In the genomic region with DNA sequence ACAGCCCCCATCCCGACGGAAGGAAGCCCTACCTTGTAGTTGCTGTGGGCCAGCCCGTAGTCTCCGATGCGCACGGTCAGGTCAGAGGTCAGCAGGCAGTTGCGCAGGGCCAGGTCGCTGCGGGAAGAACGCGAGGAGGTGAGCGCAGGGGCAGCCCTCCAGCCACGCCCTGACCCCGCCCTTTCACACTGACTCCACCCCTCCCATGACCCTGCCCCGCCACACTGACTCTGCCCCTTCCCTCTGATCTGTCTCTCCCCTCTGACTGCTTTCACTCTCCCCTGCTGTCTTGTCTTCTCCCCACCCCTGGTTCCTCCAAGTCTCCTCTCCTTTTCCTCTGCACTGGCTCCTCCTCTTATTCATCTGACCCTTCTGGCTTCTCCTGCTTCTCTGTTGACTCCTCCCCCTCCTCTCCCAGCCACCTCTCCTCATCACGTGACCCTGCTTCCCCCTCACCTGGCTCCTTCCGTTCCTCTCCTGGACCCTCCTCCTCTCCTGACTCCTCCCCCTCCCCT, we compare ENCODE assay signal across 2 cellular contexts.
TF ChIP-seq lines count a peak whose summit lies in the region.

No MANE protein-coding gene starts in this region.

TF ChIP-seq in SK-N-SH treated with all-trans-retinoic acid at 6 μM for 48 hours, 23 proteins besides CTCF, POLR2A, EP300 and RAD21 (continued from another document):
- no peak for TF ChIP-seq CREB5 (CRISPR knock-in tag; IDR thresholded peaks at IDR 0.05; ENCODE audit: low read depth)
TF ChIP-seq in SK-N-SH treated with all-trans-retinoic acid at 6 μM for 48 hours: peak in this region for 0.

TF ChIP-seq in SK-N-SH, 30 proteins besides CTCF, POLR2A, EP300 and RAD21 (continued from another document):
- TF ChIP-seq EZH2phosphoT487 (IDR thresholded peaks at IDR 0.05; ENCODE audit: borderline replicate concordance, low read depth) (no peak), REST (IDR thresholded peaks at IDR 0.05; ENCODE audit: low read depth, low read length) (no peak), FOSL2 (IDR thresholded peaks at IDR 0.05; ENCODE audit: borderline replicate concordance, low read depth) (no peak), USF2 (IDR thresholded peaks at IDR 0.05; ENCODE audit: borderline replicate concordance, low read depth, low read length) (no peak), ELF1 (IDR thresholded peaks at IDR 0.05) (no peak), JUND (IDR thresholded peaks at IDR 0.05) (no peak)
TF ChIP-seq in SK-N-SH: peak in this region for 0.
